ENCODE assay signal across 8 cellular contexts in genomic region chr17:10754109-10754508, GRCh38. TPM values are rescaled to one million over a fixed set of nuclear protein-coding genes. Genes with fewer than 3 reads are reported as not detected.
DNase-seq lines count a peak whose midpoint lies in the region; TF ChIP-seq lines count a peak whose summit lies in the region.

No MANE protein-coding gene starts in this region.

- CTCF ChIA-PET in AG04449 (lab: Yijun Ruan, JAX), result no interaction called here

- POLR2A ChIA-PET in AG04449 (lab: Yijun Ruan, JAX), result no interaction called here

- DNase-seq in AG04449 (ENCODE audit: low read depth, low spot score) (no peak), SK-N-DZ (ENCODE audit: low spot score) (peak; percentile 58), germinal center (ENCODE audit: low spot score) (peak; percentile 14), SKM-1 treated with dmso at 0.1 percent for 144 hours (lab: John Stamatoyannopoulos, UW; ENCODE audit: unreplicated experiment) (no peak), inferior parietal cortex (ENCODE audit: extremely low spot score) (no peak), anterior cingulate cortex (lab: John Stamatoyannopoulos, UW) (no peak), hippocampal formation (lab: John Stamatoyannopoulos, UW) (no peak)

- TF ChIP-seq CTCF in AG04449 (IDR thresholded peaks at IDR 0.05; ENCODE audit: insufficient read depth, low read length, missing control alignments), result peak; percentile 29
- TF ChIP-seq CTCF in GM12873 (IDR thresholded peaks at IDR 0.05; ENCODE audit: insufficient read depth, low read depth, low read length, missing control alignments), result peak; percentile 74

- H3K4me3 ChIP-seq in AG04449 (ENCODE audit: low read depth, low read length), result no peak overlapping the region

RNA-seq across cellular contexts. Expression of gene TMEM220, which starts 24.3 kb away (rescaled TPM):
- 0.46 and 0.78 TPM in 2 replicates for polyA plus RNA-seq in SK-N-DZ (2014; cell fraction: cytosol; rRNA removed)
- 0.21 and 0.54 TPM in 2 replicates for polyA plus RNA-seq in SK-N-DZ (2014; cell fraction: nucleus; rRNA removed)

RNA-seq across cellular contexts. Expression of gene TMEM238L, which starts 49.8 kb away (rescaled TPM):
- not detected in 2 replicates for polyA plus RNA-seq in SK-N-DZ (2014; cell fraction: cytosol; rRNA removed)
- polyA plus RNA-seq in SK-N-DZ (2014; cell fraction: nucleus; rRNA removed), result not detected in 2 replicates

RNA-seq across cellular contexts. Expression of gene ADPRM, which starts 56.7 kb away (rescaled TPM):
- polyA plus RNA-seq in SK-N-DZ (2014; cell fraction: cytosol; rRNA removed), result 9.9 and 14.2 TPM in 2 replicates
- polyA plus RNA-seq in SK-N-DZ (2014; cell fraction: nucleus; rRNA removed), result 4.1 and 10.5 TPM in 2 replicates

RNA-seq across cellular contexts. Expression of gene SCO1, which starts 56.8 kb away (rescaled TPM):
- 41.5 and 45.3 TPM in 2 replicates for polyA plus RNA-seq in SK-N-DZ (2014; cell fraction: cytosol; rRNA removed)
- 31.1 and 42.1 TPM in 2 replicates for polyA plus RNA-seq in SK-N-DZ (2014; cell fraction: nucleus; rRNA removed)

Comparison
In these comparisons a context has a peak if more than half of its experiments do, and no peak if none do; other contexts are left out.
1. DNase-seq: peak in SK-N-DZ (single experiment) and germinal center (single experiment); none in AG04449 (single experiment), SKM-1 treated with dmso at 0.1 percent for 144 hours (single experiment), inferior parietal cortex (single experiment), anterior cingulate cortex (0 of 58) and hippocampal formation (0 of 2).